In genomic region chr15:94198633-94199032, GRCh38 we compare ENCODE assay signal across 21 cellular contexts. TPM values are rescaled to one million over a fixed set of nuclear protein-coding genes. Genes with fewer than 3 reads are reported as not detected.
A peak's percentile ranks its signal among the peaks of the same experiment; 100 is the strongest.
DNase-seq lines count a peak whose midpoint lies in the region; ATAC-seq, FAIRE-seq and TF ChIP-seq lines count a peak whose summit lies in the region.
"Had no signal": no experiment of that assay in that cellular context is flagged by ENCODE, and none has a peak within 500 bp of the region (broad histone marks: within the 10 kb centered on the region; RNA-seq: fewer than 3 reads in every experiment).

No MANE protein-coding gene starts in this region.

- TF ChIP-seq CTCF in bronchial epithelial cell (IDR thresholded peaks at IDR 0.05; ENCODE audit: insufficient read depth, low read length, severe bottlenecking): no peak
- TF ChIP-seq CTCF in A673 (conservative IDR thresholded peaks at IDR 0.05; ENCODE audit: low read depth, low read length): no peak

- DNase-seq in NCI-H69 (lab: John Stamatoyannopoulos, UW) (peak; percentile 33), bronchial epithelial cell (ENCODE audit: low read depth) (peak; percentile 5), A673 (ENCODE audit: low spot score) (no peak), RKO (ENCODE audit: low spot score) (no peak)
- DNase-seq: 8988T; AML-193; Caco-2; Calu3; CD4-positive, alpha-beta T cell; CD8-positive, alpha-beta T cell; DMS79 treated with DMSO at 0.1 percent for 48 hours; GF-D8 had no signal

- no peaks in the 10 kb centered on the region for H3K36me3 ChIP-seq in bronchial epithelial cell (ENCODE audit: control insufficient read depth, insufficient read depth, low read length)
- no peaks in the 10 kb centered on the region for H3K36me3 ChIP-seq in A673 (ENCODE audit: insufficient read depth, low read length, poor library complexity, severe bottlenecking)
- H3K36me3 ChIP-seq: BLaER1 treated with 17β-estradiol and CSF1 and Interleukin-3, amounts not matched to agents 10 nM and 100 nM had no signal

- CTCF ChIA-PET in A673 (lab: Charles Lee): no interaction called here

- intact Hi-C loops in A673 (cut with micrococcal nuclease; ENCODE audit: unreplicated experiment): no loop called here

- FAIRE-seq in bronchial epithelial cell (lab: Jason Lieb, UNC): no peak
- FAIRE-seq: A204.1, D721Med, G401.6, GM12891, GM19239 had no signal

- POLR2A ChIA-PET in A673 (lab: Charles Lee; ENCODE audit: low non-redundant PET): no interaction called here

- no TSS peak for BruUV-seq in A673 (replicated peaks; lab: Mats Ljungman, UMichigan)

- no peaks in the 10 kb centered on the region for H3K27me3 ChIP-seq in bronchial epithelial cell (ENCODE audit: control insufficient read depth, insufficient read depth, low read length)
- no peaks in the 10 kb centered on the region for H3K27me3 ChIP-seq in A673 (replicated peaks; ENCODE audit: insufficient read depth, low read depth, low read length, poor library complexity)

- peak; percentile 74 for ATAC-seq in esophagus mucosa
- ATAC-seq in HG03439 (IDR thresholded peaks at IDR 0.05; ENCODE audit: unreplicated experiment): no peak
- ATAC-seq: CD8-positive, alpha-beta T cell had no signal

- H3K27ac ChIP-seq in A673 (ENCODE audit: low read depth, low read length, poor library complexity, severe bottlenecking): no peak overlapping the region
- H3K27ac ChIP-seq: BLaER1 treated with 17β-estradiol and CSF1 and Interleukin-3, amounts not matched to agents 10 nM and 100 nM; C4-2B had no signal

- no peaks in the 10 kb centered on the region for H3K9me3 ChIP-seq in A673 (ENCODE audit: low read depth, low read length, poor library complexity, severe bottlenecking)
- H3K9me3 ChIP-seq: BLaER1 treated with 17β-estradiol and CSF1 and Interleukin-3, amounts not matched to agents 10 nM and 100 nM; Caco-2 had no signal

- H3K4me3 ChIP-seq in bronchial epithelial cell (ENCODE audit: low read depth, low read length): no peak overlapping the region
- H3K4me3 ChIP-seq in A673 (ENCODE audit: low read depth, low read length, poor library complexity, severe bottlenecking): no peak overlapping the region
- H3K4me3 ChIP-seq: BLaER1 treated with 17β-estradiol and CSF1 and Interleukin-3, amounts not matched to agents 10 nM and 100 nM had no signal

- H3K4me1 ChIP-seq in A673 (ENCODE audit: insufficient read depth, low read length, poor library complexity, severe bottlenecking): no peaks in the 10 kb centered on the region
- H3K4me1 ChIP-seq: Caco-2 had no signal

RNA-seq across cellular contexts. Expression of gene MCTP2, which starts 32.7 kb away (rescaled TPM):
- total RNA-seq in bronchial epithelial cell (15.9 and 20.0 TPM in 2 replicates), esophagus mucosa (14.6 TPM), A673 (2021) (0.19 and 0.33 TPM in 2 replicates)

Comparison
In these comparisons a context has a peak if more than half of its experiments do, and no peak if none do; other contexts are left out.
1. DNase-seq: peak in NCI-H69 (single experiment) and bronchial epithelial cell (single experiment); none in A673 (single experiment) and RKO (single experiment).
2. RNA of gene MCTP2, which starts 32.7 kb away (total RNA-seq): 15.9 to 20.0 TPM in bronchial epithelial cell and 14.6 TPM in esophagus mucosa (single experiment); 0.19 to 0.33 TPM in A673; every median in the first group is over 10 times any median in the second.